In the genomic region with DNA sequence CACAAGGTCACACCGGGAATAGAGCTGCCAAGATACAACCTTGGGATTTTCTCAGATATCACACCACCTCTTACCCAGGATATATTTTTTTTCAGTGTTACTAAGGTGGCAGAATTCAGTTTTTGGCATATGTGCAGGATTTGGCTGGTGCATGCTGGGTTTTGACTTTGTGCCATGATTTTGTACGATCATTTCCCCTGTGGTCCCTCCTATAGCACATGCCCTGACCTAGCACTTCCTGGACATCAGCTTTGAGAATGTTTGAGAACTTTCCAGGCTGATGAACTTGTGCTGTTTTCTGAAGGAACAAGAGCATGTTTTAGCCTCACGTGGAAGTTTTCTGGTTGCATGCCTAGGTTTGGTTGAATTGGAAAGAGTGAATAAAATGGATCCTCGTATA, we compare ENCODE assay signal across 2 cellular contexts.
TF ChIP-seq lines count a peak whose summit lies in the region.

No MANE protein-coding gene starts in this region.

TF ChIP-seq in liver, 16 proteins besides CTCF, POLR2A, EP300 and RAD21 (continued from another document):
- TF ChIP-seq HNF4A (conservative IDR thresholded peaks at IDR 0.05) (no peak), FOXA2 (IDR thresholded peaks at IDR 0.05) (no peak)
- TF ChIP-seq, protein P1, sequence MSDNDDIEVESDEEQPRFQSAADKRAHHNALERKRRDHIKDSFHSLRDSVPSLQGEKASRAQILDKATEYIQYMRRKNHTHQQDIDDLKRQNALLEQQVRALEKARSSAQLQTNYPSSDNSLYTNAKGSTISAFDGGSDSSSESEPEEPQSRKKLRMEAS (IDR thresholded peaks at IDR 0.05) = peak; percentile 58

TF ChIP-seq in HepG2, 621 proteins besides CTCF, POLR2A, EP300 and RAD21 (continued from another document):
- TF ChIP-seq ZNF816 (CRISPR knock-in tag; IDR thresholded peaks at IDR 0.05; ENCODE audit: borderline replicate concordance) (no peak), ZNF264 (CRISPR knock-in tag; IDR thresholded peaks at IDR 0.05) (no peak), JARID2 (CRISPR knock-in tag; IDR thresholded peaks at IDR 0.05; ENCODE audit: insufficient replicate concordance) (no peak), CBFB (CRISPR knock-in tag; IDR thresholded peaks at IDR 0.05) (no peak), TOPORS (CRISPR knock-in tag; IDR thresholded peaks at IDR 0.05) (no peak), ZNF430 (CRISPR knock-in tag; IDR thresholded peaks at IDR 0.05) (no peak), SMC3 (IDR thresholded peaks at IDR 0.05; ENCODE audit: low read length) (no peak), ZNF24 (IDR thresholded peaks at IDR 0.05) (no peak), MYC (CRISPR knock-in tag; IDR thresholded peaks at IDR 0.05; ENCODE audit: borderline replicate concordance) (no peak), ZFP37 (CRISPR knock-in tag; IDR thresholded peaks at IDR 0.05; ENCODE audit: borderline replicate concordance) (no peak)
- TF ChIP-seq, protein P2, sequence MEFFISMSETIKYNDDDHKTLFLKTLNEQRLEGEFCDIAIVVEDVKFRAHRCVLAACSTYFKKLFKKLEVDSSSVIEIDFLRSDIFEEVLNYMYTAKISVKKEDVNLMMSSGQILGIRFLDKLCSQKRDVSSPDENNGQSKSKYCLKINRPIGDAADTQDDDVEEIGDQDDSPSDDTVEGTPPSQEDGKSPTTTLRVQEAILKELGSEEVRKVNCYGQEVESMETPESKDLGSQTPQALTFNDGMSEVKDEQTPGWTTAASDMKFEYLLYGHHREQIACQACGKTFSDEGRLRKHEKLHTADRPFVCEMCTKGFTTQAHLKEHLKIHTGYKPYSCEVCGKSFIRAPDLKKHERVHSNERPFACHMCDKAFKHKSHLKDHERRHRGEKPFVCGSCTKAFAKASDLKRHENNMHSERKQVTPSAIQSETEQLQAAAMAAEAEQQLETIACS (CRISPR knock-in tag; IDR thresholded peaks at IDR 0.05) = no peak
- TF ChIP-seq, protein P3, sequence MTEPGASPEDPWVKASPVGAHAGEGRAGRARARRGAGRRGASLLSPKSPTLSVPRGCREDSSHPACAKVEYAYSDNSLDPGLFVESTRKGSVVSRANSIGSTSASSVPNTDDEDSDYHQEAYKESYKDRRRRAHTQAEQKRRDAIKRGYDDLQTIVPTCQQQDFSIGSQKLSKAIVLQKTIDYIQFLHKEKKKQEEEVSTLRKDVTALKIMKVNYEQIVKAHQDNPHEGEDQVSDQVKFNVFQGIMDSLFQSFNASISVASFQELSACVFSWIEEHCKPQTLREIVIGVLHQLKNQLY (CRISPR knock-in tag; IDR thresholded peaks at IDR 0.05) = no peak
- TF ChIP-seq, protein P4, sequence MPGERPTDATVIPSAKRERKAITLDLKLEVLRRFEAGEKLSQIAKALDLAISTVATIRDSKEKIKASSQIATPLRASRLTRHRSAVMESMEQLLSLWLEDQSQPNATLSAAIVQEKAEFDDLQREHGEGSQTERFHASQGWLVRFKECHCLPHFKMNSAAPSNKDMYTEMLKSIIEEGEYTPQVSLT (CRISPR knock-in tag; IDR thresholded peaks at IDR 0.05; ENCODE audit: borderline replicate concordance, low read depth) = no peak
- TF ChIP-seq, protein P5, sequence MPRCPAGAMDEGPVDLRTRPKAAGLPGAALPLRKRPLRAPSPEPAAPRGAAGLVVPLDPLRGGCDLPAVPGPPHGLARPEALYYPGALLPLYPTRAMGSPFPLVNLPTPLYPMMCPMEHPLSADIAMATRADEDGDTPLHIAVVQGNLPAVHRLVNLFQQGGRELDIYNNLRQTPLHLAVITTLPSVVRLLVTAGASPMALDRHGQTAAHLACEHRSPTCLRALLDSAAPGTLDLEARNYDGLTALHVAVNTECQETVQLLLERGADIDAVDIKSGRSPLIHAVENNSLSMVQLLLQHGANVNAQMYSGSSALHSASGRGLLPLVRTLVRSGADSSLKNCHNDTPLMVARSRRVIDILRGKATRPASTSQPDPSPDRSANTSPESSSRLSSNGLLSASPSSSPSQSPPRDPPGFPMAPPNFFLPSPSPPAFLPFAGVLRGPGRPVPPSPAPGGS (CRISPR knock-in tag; IDR thresholded peaks at IDR 0.05) = no peak
